ENCODE assay signal across 9 cellular contexts in genomic region chr7:786472-787255, GRCh38. TPM values are rescaled to one million over a fixed set of nuclear protein-coding genes. Genes with fewer than 3 reads are reported as not detected.
DNase-seq lines count a peak whose midpoint lies in the region; ATAC-seq, FAIRE-seq and TF ChIP-seq lines count a peak whose summit lies in the region.
"Had no signal": no experiment of that assay in that cellular context is flagged by ENCODE, and none has a peak within 500 bp of the region (broad histone marks: within the 10 kb centered on the region; RNA-seq: fewer than 3 reads in every experiment).

No MANE protein-coding gene starts in this region.

- FAIRE-seq in astrocyte (lab: Jason Lieb, UNC), result peak; percentile 62

- WGBS in iPS DF 6.9 (ENCODE audit: insufficient coverage, insufficient read length), result no CpG with 5 or more reads among the region's 11 CpGs

- no peak overlapping the region for H3K9ac ChIP-seq in astrocyte (ENCODE audit: low read length)

- H3K36me3 Mint-ChIP-seq in T-helper 2 cell treated with Interferon-gamma antibody and Interleukin-4, amounts not matched to agents 5 μg/mL and 100 μg/mL, for 36 hours (ENCODE audit: low read depth), result peaks cover 13% of the 10 kb centered on the region
- H3K36me3 Mint-ChIP-seq in astrocyte (ENCODE audit: low read depth, unreplicated experiment), result peaks cover 28% of the 10 kb centered on the region

- no peaks in the 10 kb centered on the region for H3K36me3 ChIP-seq in astrocyte (ENCODE audit: insufficient read depth, low read length)
- H3K36me3 ChIP-seq in iPS DF 6.9 (ENCODE audit: control insufficient read depth, insufficient read depth, low read length), result peaks cover 29% of the 10 kb centered on the region

- H3K4me3 ChIP-seq in Jurkat, Clone E6-1 (ENCODE audit: low read length), result no peak overlapping the region
- H3K4me3 ChIP-seq in astrocyte (ENCODE audit: insufficient read depth, low read depth, low read length) (no peak overlapping the region), iPS DF 6.9 (ENCODE audit: low read length) (no peak overlapping the region)

- no peaks in the 10 kb centered on the region for H3K4me1 Mint-ChIP-seq in T-helper 2 cell treated with Interferon-gamma antibody and Interleukin-4, amounts not matched to agents 5 μg/mL and 100 μg/mL, for 36 hours (ENCODE audit: low read depth)
- no peaks in the 10 kb centered on the region for H3K4me1 Mint-ChIP-seq in astrocyte (ENCODE audit: low read depth, unreplicated experiment)

- H3K27ac Mint-ChIP-seq in T-helper 2 cell treated with Interferon-gamma antibody and Interleukin-4, amounts not matched to agents 5 μg/mL and 100 μg/mL, for 36 hours, result no peak overlapping the region
- H3K27ac Mint-ChIP-seq in astrocyte (ENCODE audit: unreplicated experiment), result no peak overlapping the region
- H3K27ac Mint-ChIP-seq: activated naive CD8-positive, alpha-beta T cell had no signal

- H3K27me3 Mint-ChIP-seq in T-helper 2 cell treated with Interferon-gamma antibody and Interleukin-4, amounts not matched to agents 5 μg/mL and 100 μg/mL, for 36 hours (ENCODE audit: low read depth), result no peaks in the 10 kb centered on the region
- no peaks in the 10 kb centered on the region for H3K27me3 Mint-ChIP-seq in astrocyte (ENCODE audit: low read depth, unreplicated experiment)
- H3K27me3 Mint-ChIP-seq: activated naive CD8-positive, alpha-beta T cell had no signal

- H3K27ac ChIP-seq in astrocyte (ENCODE audit: low read depth, low read length) (no peak overlapping the region), iPS DF 6.9 (ENCODE audit: low read length) (no peak overlapping the region)

- H3K9me3 ChIP-seq in astrocyte (ENCODE audit: insufficient read depth, low read depth, low read length) (no peaks in the 10 kb centered on the region), iPS DF 6.9 (ENCODE audit: control insufficient read depth, insufficient read depth, low read length) (no peaks in the 10 kb centered on the region)

- H3K4me1 ChIP-seq in astrocyte (ENCODE audit: insufficient read depth, low read length) (no peaks in the 10 kb centered on the region), iPS DF 6.9 (ENCODE audit: control insufficient read depth, insufficient read depth, low read length) (peaks cover 2% of the 10 kb centered on the region; the same call in 1 of the 2 replicates)

- no peak overlapping the region for H3K4me2 ChIP-seq in astrocyte (ENCODE audit: low read length)

- peak; percentile 64 for TF ChIP-seq CTCF in astrocyte (IDR thresholded peaks at IDR 0.05; ENCODE audit: insufficient read depth, low read depth, low read length)

- H4K20me1 ChIP-seq in astrocyte (ENCODE audit: insufficient read depth, low read length), result no peaks in the 10 kb centered on the region

- H3K4me3 Mint-ChIP-seq in T-helper 2 cell treated with Interferon-gamma antibody and Interleukin-4, amounts not matched to agents 5 μg/mL and 100 μg/mL, for 36 hours, result no peak overlapping the region
- H3K4me3 Mint-ChIP-seq in astrocyte (ENCODE audit: unreplicated experiment), result no peak overlapping the region
- H3K4me3 Mint-ChIP-seq: activated naive CD8-positive, alpha-beta T cell had no signal

- no peak overlapping the region for H2AFZ ChIP-seq in astrocyte (ENCODE audit: low read depth, low read length)

- no peaks in the 10 kb centered on the region for H3K79me2 ChIP-seq in astrocyte (ENCODE audit: insufficient read depth, low read length)

- H3K9me3 Mint-ChIP-seq in T-helper 2 cell treated with Interferon-gamma antibody and Interleukin-4, amounts not matched to agents 5 μg/mL and 100 μg/mL, for 36 hours, result peaks cover 10% of the 10 kb centered on the region
- peaks cover 3% of the 10 kb centered on the region for H3K9me3 Mint-ChIP-seq in astrocyte (ENCODE audit: unreplicated experiment)

- H3K27me3 ChIP-seq in astrocyte (ENCODE audit: insufficient read depth, low read length), result no peaks in the 10 kb centered on the region
- H3K27me3 ChIP-seq in iPS DF 6.9 (ENCODE audit: control insufficient read depth, insufficient read depth, low read length), result no peaks in the 10 kb centered on the region

- no peak for ATAC-seq in HG02610 (IDR thresholded peaks at IDR 0.05; ENCODE audit: unreplicated experiment)
- ATAC-seq in HG03432 (IDR thresholded peaks at IDR 0.05; ENCODE audit: unreplicated experiment), result no peak

- DNase-seq in DMS153 treated with DMSO at 0.1 percent for 48 hours (lab: John Stamatoyannopoulos, UW; ENCODE audit: unreplicated experiment) (peak; percentile 16), astrocyte (ENCODE audit: low read depth) (no peak), iPS DF 6.9 (ENCODE audit: low read depth, low spot score) (peak; percentile 22)
- peak; percentile 28 for DNase-seq in Jurkat, Clone E6-1 (ENCODE audit: low read depth, low spot score)
- DNase-seq in T-helper 2 cell treated with Interferon-gamma antibody and Interleukin-4, amounts not matched to agents 5 μg/mL and 100 μg/mL, for 36 hours (ENCODE audit: low spot score), result peak; percentile 21
- peak; percentile 24 to 58 (median 55) for DNase-seq in stimulated activated CD4-positive, alpha-beta T cell treated with anti-CD3 and anti-CD28 coated beads, Interleukin-1b, Interleukin-23, amount 100 ng/mL, for 24 hours (ENCODE audit: low read depth in 4 of 4, low spot score in 1 of 4)

RNA-seq across cellular contexts. Expression of gene SUN1, which starts 45.6 kb away (rescaled TPM):
- 87.2 TPM for polyA plus RNA-seq in Jurkat, Clone E6-1 (2012; ENCODE audit: insufficient read depth, insufficient read length)
- total RNA-seq in astrocyte, result 109 and 121 TPM in 2 replicates

RNA-seq across cellular contexts. Expression of gene PRKAR1B, which starts 59.6 kb away (rescaled TPM):
- 41.9 TPM for polyA plus RNA-seq in Jurkat, Clone E6-1 (2012; ENCODE audit: insufficient read depth, insufficient read length)
- 14.7 and 14.8 TPM in 2 replicates for total RNA-seq in astrocyte
